1 cellular context compared by ENCODE assay signal in the genomic region with DNA sequence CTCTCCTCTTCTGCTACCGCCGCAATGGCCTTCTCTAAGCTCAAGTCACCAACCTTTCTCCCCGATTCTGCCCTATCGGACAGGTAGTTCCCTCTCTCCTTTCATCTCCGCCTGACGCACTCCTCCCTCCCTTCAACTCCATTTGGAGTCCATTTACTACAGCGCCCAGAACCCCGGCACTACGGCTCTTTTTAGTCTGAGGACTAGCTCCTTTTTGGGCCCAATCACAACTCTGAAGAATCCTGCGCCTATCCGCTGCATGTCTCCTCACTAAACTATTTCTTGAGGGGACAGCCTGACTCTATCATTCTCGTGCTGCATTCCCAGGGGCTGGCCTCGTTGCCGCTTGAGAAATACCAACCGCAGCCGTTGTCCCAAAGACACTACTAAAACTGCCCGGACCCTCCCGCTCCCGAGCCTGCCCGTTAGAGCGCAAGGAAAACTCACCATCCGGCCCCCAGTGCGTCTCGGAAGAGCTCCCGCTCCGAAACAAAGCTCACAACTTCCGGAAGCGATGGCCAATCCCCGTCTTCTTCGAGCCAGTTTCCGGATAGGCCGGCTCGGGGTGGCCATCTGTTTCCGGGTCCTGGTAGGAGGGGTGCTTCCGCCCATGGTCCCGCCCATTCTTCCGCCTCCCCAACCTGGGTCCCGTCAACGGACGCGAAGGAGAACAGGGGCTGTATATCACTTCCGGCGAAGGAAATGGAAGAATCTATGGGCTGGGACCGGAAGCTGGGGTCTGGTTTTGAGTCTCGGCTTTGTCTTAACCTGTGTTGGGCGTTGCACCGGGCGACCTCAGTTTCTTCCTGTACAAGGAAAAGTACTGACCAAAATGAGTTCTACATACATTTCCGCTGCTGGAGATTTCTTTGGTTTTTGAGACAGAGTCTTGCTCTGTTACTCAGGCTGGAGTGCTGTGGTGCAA.
TF ChIP-seq lines count a peak whose summit lies in the region.

A gene (minus strand): TSS at position 491 of the 925 bp plus-strand sequence. CDS start 2,776 bp downstream, outside the sequence.

TF ChIP-seq in K562, 482 proteins besides CTCF, POLR2A, EP300 and RAD21 (continued from another document and continues in another):
- TF ChIP-seq, protein P1, sequence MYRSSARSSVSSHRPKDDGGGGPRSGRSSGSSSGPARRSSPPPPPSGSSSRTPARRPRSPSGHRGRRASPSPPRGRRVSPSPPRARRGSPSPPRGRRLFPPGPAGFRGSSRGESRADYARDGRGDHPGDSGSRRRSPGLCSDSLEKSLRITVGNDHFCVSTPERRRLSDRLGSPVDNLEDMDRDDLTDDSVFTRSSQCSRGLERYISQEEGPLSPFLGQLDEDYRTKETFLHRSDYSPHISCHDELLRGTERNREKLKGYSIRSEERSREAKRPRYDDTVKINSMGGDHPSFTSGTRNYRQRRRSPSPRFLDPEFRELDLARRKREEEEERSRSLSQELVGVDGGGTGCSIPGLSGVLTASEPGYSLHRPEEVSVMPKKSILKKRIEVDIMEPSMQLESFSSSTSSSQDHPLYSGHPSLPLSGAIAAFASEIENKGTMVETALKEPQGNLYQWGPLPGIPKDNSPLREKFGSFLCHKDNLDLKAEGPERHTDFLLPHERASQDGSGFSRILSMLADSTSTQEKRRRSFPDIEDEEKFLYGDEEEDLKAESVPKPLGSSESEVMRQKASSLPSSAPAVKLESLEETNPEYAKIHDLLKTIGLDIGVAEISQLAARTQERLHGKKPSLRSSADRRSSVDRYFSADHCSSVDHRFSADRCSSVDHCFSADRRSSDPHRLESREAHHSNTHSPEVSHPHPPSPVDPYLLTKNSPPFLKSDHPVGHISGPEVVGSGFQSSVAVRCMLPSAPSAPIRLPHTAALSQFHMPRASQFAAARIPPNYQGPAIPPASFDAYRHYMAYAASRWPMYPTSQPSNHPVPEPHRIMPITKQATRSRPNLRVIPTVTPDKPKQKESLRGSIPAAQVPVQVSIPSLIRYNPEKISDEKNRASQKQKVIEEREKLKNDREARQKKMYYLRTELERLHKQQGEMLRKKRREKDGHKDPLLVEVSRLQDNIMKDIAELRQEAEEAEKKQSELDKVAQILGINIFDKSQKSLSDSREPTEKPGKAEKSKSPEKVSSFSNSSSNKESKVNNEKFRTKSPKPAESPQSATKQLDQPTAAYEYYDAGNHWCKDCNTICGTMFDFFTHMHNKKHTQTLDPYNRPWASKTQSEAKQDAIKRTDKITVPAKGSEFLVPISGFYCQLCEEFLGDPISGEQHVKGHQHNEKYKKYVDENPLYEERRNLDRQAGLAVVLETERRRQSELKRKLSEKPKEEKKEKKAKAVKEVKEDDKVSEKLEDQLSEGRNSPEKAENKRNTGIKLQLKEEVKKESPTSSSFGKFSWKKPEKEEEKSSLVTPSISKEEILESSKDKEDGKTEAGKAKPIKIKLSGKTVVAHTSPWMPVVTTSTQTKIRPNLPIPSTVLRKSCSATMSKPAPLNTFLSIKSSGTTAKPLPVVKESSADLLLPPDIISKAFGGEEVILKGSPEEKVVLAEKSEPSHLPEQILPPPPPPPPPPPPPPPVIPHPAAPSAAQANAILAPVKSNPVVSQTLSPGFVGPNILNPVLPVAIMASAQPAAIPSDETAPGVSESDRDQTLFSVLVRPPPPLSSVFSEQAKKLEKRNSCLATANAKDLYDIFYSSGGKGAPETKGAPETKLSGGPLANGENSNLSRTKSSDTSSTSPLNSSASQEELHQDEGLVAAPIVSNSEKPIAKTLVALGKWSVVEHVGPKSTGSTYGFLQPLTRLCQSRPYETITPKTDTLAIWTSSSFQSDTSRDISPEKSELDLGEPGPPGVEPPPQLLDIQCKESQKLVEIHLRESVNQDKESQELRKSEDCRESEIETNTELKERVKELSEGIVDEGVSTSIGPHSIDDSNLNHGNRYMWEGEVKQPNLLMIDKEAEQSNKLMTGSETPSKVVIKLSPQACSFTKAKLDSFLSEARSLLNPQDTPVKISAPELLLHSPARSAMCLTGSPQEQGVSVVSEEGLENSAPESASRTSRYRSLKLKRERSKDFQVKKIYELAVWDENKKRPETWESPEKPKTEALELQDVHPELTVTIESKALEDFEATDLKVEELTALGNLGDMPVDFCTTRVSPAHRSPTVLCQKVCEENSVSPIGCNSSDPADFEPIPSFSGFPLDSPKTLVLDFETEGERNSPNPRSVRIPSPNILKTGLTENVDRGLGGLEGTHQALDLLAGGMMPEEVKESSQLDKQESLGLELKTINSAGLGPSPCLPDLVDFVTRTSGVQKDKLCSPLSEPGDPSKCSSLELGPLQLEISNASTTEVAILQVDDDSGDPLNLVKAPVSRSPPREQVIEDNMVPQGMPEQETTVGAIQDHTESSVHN (IDR thresholded peaks at IDR 0.05; ENCODE audit: borderline replicate concordance in 1 of 2, low read depth in 1 of 2): 0 out of 4 replicates have a peak, but pooled peaks of 1 of the 2 experiments have one; percentile 18
- TF ChIP-seq, protein P2, sequence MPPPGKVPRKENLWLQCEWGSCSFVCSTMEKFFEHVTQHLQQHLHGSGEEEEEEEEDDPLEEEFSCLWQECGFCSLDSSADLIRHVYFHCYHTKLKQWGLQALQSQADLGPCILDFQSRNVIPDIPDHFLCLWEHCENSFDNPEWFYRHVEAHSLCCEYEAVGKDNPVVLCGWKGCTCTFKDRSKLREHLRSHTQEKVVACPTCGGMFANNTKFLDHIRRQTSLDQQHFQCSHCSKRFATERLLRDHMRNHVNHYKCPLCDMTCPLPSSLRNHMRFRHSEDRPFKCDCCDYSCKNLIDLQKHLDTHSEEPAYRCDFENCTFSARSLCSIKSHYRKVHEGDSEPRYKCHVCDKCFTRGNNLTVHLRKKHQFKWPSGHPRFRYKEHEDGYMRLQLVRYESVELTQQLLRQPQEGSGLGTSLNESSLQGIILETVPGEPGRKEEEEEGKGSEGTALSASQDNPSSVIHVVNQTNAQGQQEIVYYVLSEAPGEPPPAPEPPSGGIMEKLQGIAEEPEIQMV (tag; conservative IDR thresholded peaks at IDR 0.05; ENCODE audit: low read depth): peak; percentile 100
- TF ChIP-seq ZC3H11A (IDR thresholded peaks at IDR 0.05; ENCODE audit: low read depth, low read length) (0 out of 2 replicates have a peak, but pooled peaks have one; percentile 30), ZNF146 (CRISPR knock-in tag; IDR thresholded peaks at IDR 0.05; ENCODE audit: unreplicated experiment) (no peak), SMAD2 (IDR thresholded peaks at IDR 0.05; ENCODE audit: low read depth, low read length) (no peak), ETV5 (CRISPR knock-in tag; IDR thresholded peaks at IDR 0.05; ENCODE audit: low read depth) (peak; percentile 98), ZNF124 (CRISPR knock-in tag; IDR thresholded peaks at IDR 0.05) (no peak), HDAC3 (IDR thresholded peaks at IDR 0.05; ENCODE audit: borderline replicate concordance, partially characterized antibody) (no peak), ZNF644 (tag; IDR thresholded peaks at IDR 0.05; ENCODE audit: low read depth) (peak; percentile 89), KDM2B (CRISPR knock-in tag; IDR thresholded peaks at IDR 0.05) (0 out of 2 replicates have a peak, but pooled peaks have one; percentile 31), SMARCC2 (IDR thresholded peaks at IDR 0.05; ENCODE audit: low read depth) (peak; percentile 26; the same call in 1 of the 2 replicates), ZNF134 (CRISPR knock-in tag; conservative IDR thresholded peaks at IDR 0.05) (peak; percentile 61; the same call in 1 of the 2 replicates), ELF2 (CRISPR knock-in tag; IDR thresholded peaks at IDR 0.05) (peak; percentile 90), ZNF12 (CRISPR knock-in tag; IDR thresholded peaks at IDR 0.05) (0 out of 2 replicates have a peak, but pooled peaks have one; percentile 15), ARID2 (IDR thresholded peaks at IDR 0.05) (peak; percentile 26; the same call in 1 of the 2 replicates), NFRKB (IDR thresholded peaks at IDR 0.05; ENCODE audit: low read depth) (0 out of 2 replicates have a peak, but pooled peaks have one; percentile 72), MCM2 (IDR thresholded peaks at IDR 0.05; ENCODE audit: low read depth) (no peak), SMARCA5 (IDR thresholded peaks at IDR 0.05) (0 out of 2 replicates have a peak, but pooled peaks have one; percentile 38), LARP7 (IDR thresholded peaks at IDR 0.05) (no peak), SUPT5H (IDR thresholded peaks at IDR 0.05) (peak; percentile 89), ZNF41 (CRISPR knock-in tag; conservative IDR thresholded peaks at IDR 0.05) (0 out of 2 replicates have a peak, but pooled peaks have one; percentile 18), FOXJ3 (CRISPR knock-in tag; IDR thresholded peaks at IDR 0.05) (no peak), MIER1 (IDR thresholded peaks at IDR 0.05; ENCODE audit: low read depth) (peak; percentile 36; the same call in 1 of the 2 replicates), RUNX1 (IDR thresholded peaks at IDR 0.05; ENCODE audit: low read depth) (no peak)
- TF ChIP-seq, protein P3, sequence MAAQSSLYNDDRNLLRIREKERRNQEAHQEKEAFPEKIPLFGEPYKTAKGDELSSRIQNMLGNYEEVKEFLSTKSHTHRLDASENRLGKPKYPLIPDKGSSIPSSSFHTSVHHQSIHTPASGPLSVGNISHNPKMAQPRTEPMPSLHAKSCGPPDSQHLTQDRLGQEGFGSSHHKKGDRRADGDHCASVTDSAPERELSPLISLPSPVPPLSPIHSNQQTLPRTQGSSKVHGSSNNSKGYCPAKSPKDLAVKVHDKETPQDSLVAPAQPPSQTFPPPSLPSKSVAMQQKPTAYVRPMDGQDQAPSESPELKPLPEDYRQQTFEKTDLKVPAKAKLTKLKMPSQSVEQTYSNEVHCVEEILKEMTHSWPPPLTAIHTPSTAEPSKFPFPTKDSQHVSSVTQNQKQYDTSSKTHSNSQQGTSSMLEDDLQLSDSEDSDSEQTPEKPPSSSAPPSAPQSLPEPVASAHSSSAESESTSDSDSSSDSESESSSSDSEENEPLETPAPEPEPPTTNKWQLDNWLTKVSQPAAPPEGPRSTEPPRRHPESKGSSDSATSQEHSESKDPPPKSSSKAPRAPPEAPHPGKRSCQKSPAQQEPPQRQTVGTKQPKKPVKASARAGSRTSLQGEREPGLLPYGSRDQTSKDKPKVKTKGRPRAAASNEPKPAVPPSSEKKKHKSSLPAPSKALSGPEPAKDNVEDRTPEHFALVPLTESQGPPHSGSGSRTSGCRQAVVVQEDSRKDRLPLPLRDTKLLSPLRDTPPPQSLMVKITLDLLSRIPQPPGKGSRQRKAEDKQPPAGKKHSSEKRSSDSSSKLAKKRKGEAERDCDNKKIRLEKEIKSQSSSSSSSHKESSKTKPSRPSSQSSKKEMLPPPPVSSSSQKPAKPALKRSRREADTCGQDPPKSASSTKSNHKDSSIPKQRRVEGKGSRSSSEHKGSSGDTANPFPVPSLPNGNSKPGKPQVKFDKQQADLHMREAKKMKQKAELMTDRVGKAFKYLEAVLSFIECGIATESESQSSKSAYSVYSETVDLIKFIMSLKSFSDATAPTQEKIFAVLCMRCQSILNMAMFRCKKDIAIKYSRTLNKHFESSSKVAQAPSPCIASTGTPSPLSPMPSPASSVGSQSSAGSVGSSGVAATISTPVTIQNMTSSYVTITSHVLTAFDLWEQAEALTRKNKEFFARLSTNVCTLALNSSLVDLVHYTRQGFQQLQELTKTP (IDR thresholded peaks at IDR 0.05; ENCODE audit: low read depth in 1 of 2, partially characterized antibody in 2 of 2): peak in 1 of 2 experiments; percentile 42
- TF ChIP-seq, protein P4, sequence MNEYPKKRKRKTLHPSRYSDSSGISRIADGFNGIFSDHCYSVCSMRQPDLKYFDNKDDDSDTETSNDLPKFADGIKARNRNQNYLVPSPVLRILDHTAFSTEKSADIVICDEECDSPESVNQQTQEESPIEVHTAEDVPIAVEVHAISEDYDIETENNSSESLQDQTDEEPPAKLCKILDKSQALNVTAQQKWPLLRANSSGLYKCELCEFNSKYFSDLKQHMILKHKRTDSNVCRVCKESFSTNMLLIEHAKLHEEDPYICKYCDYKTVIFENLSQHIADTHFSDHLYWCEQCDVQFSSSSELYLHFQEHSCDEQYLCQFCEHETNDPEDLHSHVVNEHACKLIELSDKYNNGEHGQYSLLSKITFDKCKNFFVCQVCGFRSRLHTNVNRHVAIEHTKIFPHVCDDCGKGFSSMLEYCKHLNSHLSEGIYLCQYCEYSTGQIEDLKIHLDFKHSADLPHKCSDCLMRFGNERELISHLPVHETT (CRISPR knock-in tag; conservative IDR thresholded peaks at IDR 0.05 in 1 of 2, IDR thresholded peaks at IDR 0.05 in 1 of 2): peak in 1 of 2 experiments; percentile 86; a peak in 2 of 4 replicates
